10 cellular contexts compared by ENCODE assay signal in the genomic region with DNA sequence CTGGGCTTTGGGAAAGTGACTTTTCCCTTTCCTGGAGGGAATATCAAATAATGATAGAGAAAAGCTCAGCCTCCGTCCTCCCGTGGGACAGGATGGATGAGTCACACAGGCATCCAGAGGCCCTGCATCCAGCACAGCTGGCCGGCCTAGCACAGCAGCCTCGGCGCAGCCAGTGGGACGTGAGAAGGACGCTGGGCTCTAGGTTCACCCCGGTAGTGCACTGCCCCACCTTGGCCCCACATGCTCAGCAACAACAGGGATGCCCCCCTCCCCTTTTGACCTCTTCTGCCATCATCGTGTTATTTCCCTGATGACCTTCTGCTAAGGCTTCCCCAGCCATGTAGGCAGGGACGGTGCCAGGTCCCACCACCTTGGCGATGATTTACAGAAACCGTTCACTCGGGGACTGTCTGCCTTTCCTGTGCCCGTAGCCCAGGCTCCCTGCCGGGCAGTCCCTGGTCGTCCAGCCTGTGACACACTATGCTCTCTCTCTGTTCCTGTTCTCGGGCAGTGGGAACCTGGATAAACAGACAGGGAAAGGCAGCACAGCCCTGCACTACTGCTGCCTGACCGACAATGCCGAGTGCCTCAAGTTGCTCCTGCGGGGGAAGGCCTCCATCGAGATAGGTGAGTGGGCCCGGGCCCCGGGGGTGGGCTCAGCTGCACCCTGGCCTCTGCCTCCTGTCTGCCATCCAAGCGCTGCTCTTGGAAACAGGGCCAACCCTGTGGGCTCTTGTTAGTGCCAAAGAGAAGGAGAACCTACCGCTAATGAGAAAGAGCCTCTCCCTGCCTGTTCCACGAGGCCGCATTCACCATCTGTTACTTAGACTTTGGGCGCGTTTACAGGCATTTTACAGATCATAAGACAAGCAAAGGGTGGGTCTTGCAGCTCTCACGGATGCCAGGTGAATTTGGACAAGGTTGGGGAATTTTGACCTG. TPM values are rescaled to one million over a fixed set of nuclear protein-coding genes. Genes with fewer than 3 reads are reported as not detected.
DNase-seq lines count a peak whose midpoint lies in the region; ATAC-seq lines count a peak whose summit lies in the region.
"Had no signal": no experiment of that assay in that cellular context is flagged by ENCODE, and none has a peak within 500 bp of the region (broad histone marks: within the 10 kb centered on the region; RNA-seq: fewer than 3 reads in every experiment).

No MANE protein-coding gene starts in this region.

- no peaks in the 10 kb centered on the region for H3K9me3 ChIP-seq in duodenal mucosa (ENCODE audit: control insufficient read depth in 1 of 2, low read length in 2 of 2)
- no peaks in the 10 kb centered on the region for H3K9me3 ChIP-seq in mesodermal cell (ENCODE audit: control insufficient read depth, low read length)

- 78 to 85% methylated on average over 24 to 29 of the region's 30 CpGs for WGBS in mesodermal cell (ENCODE audit: insufficient coverage in 2 of 2), 2 experiments

- H3K4me1 ChIP-seq in duodenal mucosa (ENCODE audit: control insufficient read depth in 1 of 2, insufficient read depth in 2 of 2, low read length in 2 of 2) (peaks cover 0 to 10% of the 10 kb centered on the region in 2 donors), mesodermal cell (ENCODE audit: control insufficient read depth, insufficient read depth, low read length, poor library complexity, severe bottlenecking) (peaks cover 40% of the 10 kb centered on the region)

- peak overlapping the region; percentile 23 for H3K27ac ChIP-seq in duodenal mucosa (ENCODE audit: low read depth, low read length)
- peak overlapping the region; percentile 70 for H3K27ac ChIP-seq in mesodermal cell (ENCODE audit: low read depth, low read length, severe bottlenecking)
- H3K27ac ChIP-seq: SK-N-MC had no signal

- no peak overlapping the region for H3K9ac ChIP-seq in duodenal mucosa (ENCODE audit: low read depth in 1 of 2, low read length in 2 of 2)

- H3K4me3 ChIP-seq in duodenal mucosa (ENCODE audit: low read depth in 1 of 2, low read length in 2 of 2) (no peak overlapping the region), mesodermal cell (ENCODE audit: extremely low read depth, insufficient read depth, low read length, poor library complexity, severe bottlenecking) (no peak overlapping the region)
- H3K4me3 ChIP-seq: SK-N-MC had no signal

- peak; percentile 91 for DNase-seq in AG08395 (ENCODE audit: low spot score)
- DNase-seq in NCI-H524 (lab: John Stamatoyannopoulos, UW): peak; percentile 43 to 72
- DNase-seq in middle frontal gyrus (ENCODE audit: extremely low spot score, low spot score): no peak
- no peak for DNase-seq in NK-92 treated with Interleukin-12 subunit alpha and Interleukin-12 subunit beta, amount 100 ng/mL, for 24 hours (lab: John Stamatoyannopoulos, UW)
- DNase-seq: CD4-positive, CD25-positive, alpha-beta regulatory T cell had no signal

- H3K36me3 ChIP-seq in duodenal mucosa (ENCODE audit: control insufficient read depth in 1 of 2, insufficient read depth in 2 of 2, low read length in 2 of 2): peaks cover 27 to 62% of the 10 kb centered on the region in 2 donors
- H3K36me3 ChIP-seq in mesodermal cell (ENCODE audit: control insufficient read depth, insufficient read depth, low read length): peaks cover 79% of the 10 kb centered on the region

- ATAC-seq in HG03039 (IDR thresholded peaks at IDR 0.05; ENCODE audit: unreplicated experiment) (no peak), GM21367 (IDR thresholded peaks at IDR 0.05; ENCODE audit: unreplicated experiment) (no peak)

- no peaks in the 10 kb centered on the region for H3K27me3 ChIP-seq in duodenal mucosa (ENCODE audit: control insufficient read depth in 1 of 2, insufficient read depth in 2 of 2, low read length in 2 of 2)

RNA-seq across cellular contexts. Expression of gene ITGB1BP1, which starts 44.6 kb away (rescaled TPM):
- 59.3 TPM for polyA plus RNA-seq in mesodermal cell (2013, experiment 1 of 2)
- polyA plus RNA-seq in mesodermal cell (2013, experiment 2 of 2): 76.7 TPM

RNA-seq across cellular contexts. Expression of gene CPSF3, which starts 44.8 kb away (rescaled TPM):
- 77.3 TPM for polyA plus RNA-seq in mesodermal cell (2013, experiment 1 of 2)
- 76.0 TPM for polyA plus RNA-seq in mesodermal cell (2013, experiment 2 of 2)

Comparison
In these comparisons a context has a peak if more than half of its experiments do, and no peak if none do; other contexts are left out.
1. DNase-seq: peak in AG08395 (single experiment) and NCI-H524 (2 of 2); none in middle frontal gyrus (single experiment) and NK-92 treated with Interleukin-12 subunit alpha and Interleukin-12 subunit beta, amount 100 ng/mL, for 24 hours (single experiment).